16 cellular contexts compared by ENCODE assay signal in genomic region chr13:113531041-113531873, GRCh38. TPM values are rescaled to one million over a fixed set of nuclear protein-coding genes. Genes with fewer than 3 reads are reported as not detected.
DNase-seq lines count a peak whose midpoint lies in the region; ATAC-seq and TF ChIP-seq lines count a peak whose summit lies in the region.
"Had no signal": no experiment of that assay in that cellular context is flagged by ENCODE, and none has a peak within 500 bp of the region (broad histone marks: within the 10 kb centered on the region; RNA-seq: fewer than 3 reads in every experiment).

No MANE protein-coding gene starts in this region.

- ATAC-seq in central memory CD8-positive, alpha-beta T cell (replicated peaks; ENCODE audit: extremely low read depth, poor library complexity, severe bottlenecking): no peak
- ATAC-seq in lower lobe of right lung (no peak), GM21717 (IDR thresholded peaks at IDR 0.05; ENCODE audit: unreplicated experiment) (no peak)
- ATAC-seq: HCT116 had no signal

- H3K36me3 Mint-ChIP-seq in central memory CD8-positive, alpha-beta T cell (ENCODE audit: insufficient read depth): peaks cover 4% of the 10 kb centered on the region
- peaks cover 13% of the 10 kb centered on the region for H3K36me3 Mint-ChIP-seq in T-helper 2 cell treated with Interferon-gamma antibody and Interleukin-4, amounts not matched to agents 5 μg/mL and 100 μg/mL, for 36 hours (ENCODE audit: low read depth)

- peaks cover 13% of the 10 kb centered on the region for H3K4me1 ChIP-seq in lower lobe of right lung
- H3K4me1 ChIP-seq in spleen: peaks cover 0 to 29% (median 3%) of the 10 kb centered on the region in 6 donors

- peak overlapping the region; percentile 44 for H3K27ac Mint-ChIP-seq in central memory CD8-positive, alpha-beta T cell (ENCODE audit: low read depth)
- H3K27ac Mint-ChIP-seq in T-helper 2 cell treated with Interferon-gamma antibody and Interleukin-4, amounts not matched to agents 5 μg/mL and 100 μg/mL, for 36 hours: no peak overlapping the region
- H3K27ac Mint-ChIP-seq: CD4-positive, alpha-beta T cell had no signal

- no peaks in the 10 kb centered on the region for H3K9me3 Mint-ChIP-seq in central memory CD8-positive, alpha-beta T cell
- no peaks in the 10 kb centered on the region for H3K9me3 Mint-ChIP-seq in T-helper 2 cell treated with Interferon-gamma antibody and Interleukin-4, amounts not matched to agents 5 μg/mL and 100 μg/mL, for 36 hours
- H3K9me3 Mint-ChIP-seq: CD4-positive, alpha-beta T cell had no signal

- TF ChIP-seq CTCF in lower lobe of right lung (IDR thresholded peaks at IDR 0.05): no peak
- no peak for TF ChIP-seq CTCF in spleen (IDR thresholded peaks at IDR 0.05 in 8 of 11, conservative IDR thresholded peaks at IDR 0.05 in 3 of 11)

- H3K4me1 Mint-ChIP-seq in central memory CD8-positive, alpha-beta T cell: peaks cover 19% of the 10 kb centered on the region
- no peaks in the 10 kb centered on the region for H3K4me1 Mint-ChIP-seq in T-helper 2 cell treated with Interferon-gamma antibody and Interleukin-4, amounts not matched to agents 5 μg/mL and 100 μg/mL, for 36 hours (ENCODE audit: low read depth)

- no peaks in the 10 kb centered on the region for H3K27me3 Mint-ChIP-seq in central memory CD8-positive, alpha-beta T cell
- H3K27me3 Mint-ChIP-seq in T-helper 2 cell treated with Interferon-gamma antibody and Interleukin-4, amounts not matched to agents 5 μg/mL and 100 μg/mL, for 36 hours (ENCODE audit: low read depth): no peaks in the 10 kb centered on the region
- H3K27me3 Mint-ChIP-seq: CD4-positive, alpha-beta T cell had no signal

- H3K4me3 ChIP-seq in H7 (ENCODE audit: insufficient read depth, low read depth, low read length) (no peak overlapping the region), lower lobe of right lung (no peak overlapping the region), spleen (no peak overlapping the region)

- in situ Hi-C loops in G401 (cut with HindIII; ENCODE audit: low sequenced_read_pairs): no loop called here

- H3K27me3 ChIP-seq in H7 (ENCODE audit: control insufficient read depth, insufficient read depth, low read length) (no peaks in the 10 kb centered on the region), lower lobe of right lung (ENCODE audit: low read depth) (no peaks in the 10 kb centered on the region), spleen (replicated peaks in 1 of 7) (no peaks in the 10 kb centered on the region)

- H3K27ac ChIP-seq in lower lobe of right lung (no peak overlapping the region), spleen (no peak overlapping the region)

- H3K9me3 ChIP-seq in lower lobe of right lung (no peaks in the 10 kb centered on the region), spleen (no peaks in the 10 kb centered on the region)

- WGBS in spleen, 5 donors: 93 to 99% (median 97%) methylated on average over 42 to 49 of the region's 49 CpGs

- intact Hi-C loops in lower lobe of right lung (cut with DNase I) (no loop called here), spleen (cut with DNase I; ENCODE audit: low total_unique reads) (no loop called here)

- H3K4me3 Mint-ChIP-seq in central memory CD8-positive, alpha-beta T cell: no peak overlapping the region
- H3K4me3 Mint-ChIP-seq in T-helper 2 cell treated with Interferon-gamma antibody and Interleukin-4, amounts not matched to agents 5 μg/mL and 100 μg/mL, for 36 hours: no peak overlapping the region
- H3K4me3 Mint-ChIP-seq: CD4-positive, alpha-beta T cell had no signal

- H3K36me3 ChIP-seq in H7 (replicated peaks; ENCODE audit: control insufficient read depth, insufficient read depth, low read length) (peaks cover 6% of the 10 kb centered on the region), lower lobe of right lung (peaks cover 75% of the 10 kb centered on the region), spleen (peaks cover 0 to 96% (median 27%) of the 10 kb centered on the region in 6 donors)

- DNase-seq in H7: peak; percentile 24
- DNase-seq in central memory CD8-positive, alpha-beta T cell (ENCODE audit: low spot score in 2 of 2): no peak
- DNase-seq in lower lobe of right lung: peak; percentile 37
- DNase-seq in spleen: peak; percentile 61
- DNase-seq in T-helper 2 cell treated with Interferon-gamma antibody and Interleukin-4, amounts not matched to agents 5 μg/mL and 100 μg/mL, for 36 hours (ENCODE audit: low spot score): no peak
- no peak for DNase-seq in GDM1 (lab: John Stamatoyannopoulos, UW)
- no peak for DNase-seq in G401 (ENCODE audit: low spot score)
- DNase-seq: CD4-positive, alpha-beta T cell; DMS79 treated with DMSO at 0.1 percent for 48 hours; GF-D8; NCI-H1436 treated with DMSO at 0.1 percent for 48 hours; NCI-H2081; NCI-H524; OCI-M1 had no signal

- no peak for TF ChIP-seq POLR2A in spleen (IDR thresholded peaks at IDR 0.05)

RNA-seq across cellular contexts. Expression of gene DCUN1D2, which starts 40.7 kb away (rescaled TPM):
- 11.9 and 15.5 TPM in 2 replicates for total RNA-seq in H7 (2014; rRNA removed; shearing (Covaris generic))
- 16.8 TPM for total RNA-seq in lower lobe of right lung
- 10 to 100 TPM; 22.7 to 33.1 (median 26.3) TPM for total RNA-seq in spleen
- 10 to 100 TPM in 2 of 3 donors, 1 to 10 TPM in 1; 6.3 to 12.7 (median 11.1) TPM for polyA plus RNA-seq in spleen
- total RNA-seq in G401 (2014; rRNA removed; shearing (Covaris generic)): 6.3 and 12.7 TPM in 2 replicates

RNA-seq across cellular contexts. Expression of gene TFDP1, which starts 53.3 kb away (rescaled TPM):
- total RNA-seq in H7 (2014; rRNA removed; shearing (Covaris generic)): 62.2 and 78.2 TPM in 2 replicates
- total RNA-seq in lower lobe of right lung (47.0 TPM), spleen (10 to 100 TPM; 47.5 to 91.7 (median 59.4) TPM)
- polyA plus RNA-seq in spleen: 10 to 100 TPM; 21.7 to 42.4 (median 40.1) TPM
- 23.0 and 39.4 TPM in 2 replicates for total RNA-seq in G401 (2014; rRNA removed; shearing (Covaris generic))

Comparison
In these comparisons a context has a peak if more than half of its experiments do, and no peak if none do; other contexts are left out.
1. DNase-seq: peak in H7 (single experiment), lower lobe of right lung (single experiment) and spleen (single experiment); none in central memory CD8-positive, alpha-beta T cell (0 of 2), T-helper 2 cell treated with Interferon-gamma antibody and Interleukin-4, amounts not matched to agents 5 μg/mL and 100 μg/mL, for 36 hours (single experiment), GDM1 (single experiment) and G401 (single experiment).